ENCODE assay signal across 8 cellular contexts in genomic region chr1:67724928-67725560, GRCh38. TPM values are rescaled to one million over a fixed set of nuclear protein-coding genes. Genes with fewer than 3 reads are reported as not detected.
DNase-seq lines count a peak whose midpoint lies in the region; ATAC-seq and TF ChIP-seq lines count a peak whose summit lies in the region.

No MANE protein-coding gene starts in this region.

- no peak overlapping the region for H3K4me3 Mint-ChIP-seq in activated naive CD4-positive, alpha-beta T cell treated with anti-CD3 and anti-CD28 coated beads for 36 hours
- H3K4me3 Mint-ChIP-seq in CD14-positive monocyte, result no peak overlapping the region
- H3K4me3 Mint-ChIP-seq in activated T-cell treated with anti-CD3 and anti-CD28 coated beads, Interleukin-2, amount 50 U/mL, for 72 hours, result no peak overlapping the region

- peak; percentile 81 for ATAC-seq in left ventricle myocardium superior
- no peak for ATAC-seq in activated T-cell treated with anti-CD3 and anti-CD28 coated beads, Interleukin-2, amount 50 U/mL, for 72 hours (replicated peaks in 1 of 2)

- H3K27me3 ChIP-seq in adrenal gland, result no peaks in the 10 kb centered on the region
- no peaks in the 10 kb centered on the region for H3K27me3 ChIP-seq in suprapubic skin

- no peaks in the 10 kb centered on the region for H3K9me3 Mint-ChIP-seq in activated naive CD4-positive, alpha-beta T cell treated with anti-CD3 and anti-CD28 coated beads for 36 hours
- no peaks in the 10 kb centered on the region for H3K9me3 Mint-ChIP-seq in CD14-positive monocyte
- no peaks in the 10 kb centered on the region for H3K9me3 Mint-ChIP-seq in activated T-cell treated with anti-CD3 and anti-CD28 coated beads, Interleukin-2, amount 50 U/mL, for 72 hours

- no peak for TF ChIP-seq POLR2A in adrenal gland (IDR thresholded peaks at IDR 0.05)
- no peak for TF ChIP-seq POLR2A in suprapubic skin (IDR thresholded peaks at IDR 0.05)

- H3K4me1 Mint-ChIP-seq in activated naive CD4-positive, alpha-beta T cell treated with anti-CD3 and anti-CD28 coated beads for 36 hours (ENCODE audit: low read depth), result peaks cover 14% of the 10 kb centered on the region
- peaks cover 4% of the 10 kb centered on the region for H3K4me1 Mint-ChIP-seq in CD14-positive monocyte
- peaks cover 22% of the 10 kb centered on the region for H3K4me1 Mint-ChIP-seq in activated T-cell treated with anti-CD3 and anti-CD28 coated beads, Interleukin-2, amount 50 U/mL, for 72 hours (ENCODE audit: low read depth)

- CTCF ChIA-PET in activated naive CD4-positive, alpha-beta T cell treated with anti-CD3 and anti-CD28 coated beads for 36 hours (lab: Charles Lee), result no interaction called here

- WGBS in adrenal gland, 4 donors, result 58 to 63% (median 60%) methylated on average over 3 of the region's 3 CpGs
- 22% methylated on average over 3 of the region's 3 CpGs for WGBS in suprapubic skin

- H3K27ac ChIP-seq in adrenal gland (peak overlapping the region in 1 of 5 donors; percentile 30), suprapubic skin (peak overlapping the region; percentile 25)

- TF ChIP-seq CTCF in adrenal gland (IDR thresholded peaks at IDR 0.05) (no peak), suprapubic skin (IDR thresholded peaks at IDR 0.05) (no peak), CD14-positive monocyte (IDR thresholded peaks at IDR 0.05) (no peak)

- H3K27me3 Mint-ChIP-seq in activated naive CD4-positive, alpha-beta T cell treated with anti-CD3 and anti-CD28 coated beads for 36 hours (ENCODE audit: low read depth), result no peaks in the 10 kb centered on the region
- no peaks in the 10 kb centered on the region for H3K27me3 Mint-ChIP-seq in CD14-positive monocyte (ENCODE audit: low read depth in 3 of 3)
- peaks cover 7% of the 10 kb centered on the region for H3K27me3 Mint-ChIP-seq in activated T-cell treated with anti-CD3 and anti-CD28 coated beads, Interleukin-2, amount 50 U/mL, for 72 hours (ENCODE audit: low read depth)

- H3K36me3 Mint-ChIP-seq in activated naive CD4-positive, alpha-beta T cell treated with anti-CD3 and anti-CD28 coated beads for 36 hours (ENCODE audit: low read depth), result no peaks in the 10 kb centered on the region
- H3K36me3 Mint-ChIP-seq in CD14-positive monocyte, result no peaks in the 10 kb centered on the region
- H3K36me3 Mint-ChIP-seq in activated T-cell treated with anti-CD3 and anti-CD28 coated beads, Interleukin-2, amount 50 U/mL, for 72 hours (ENCODE audit: insufficient read depth in 2 of 2), result no peaks in the 10 kb centered on the region

- H3K36me3 ChIP-seq in adrenal gland (replicated peaks in 1 of 2), result no peaks in the 10 kb centered on the region
- H3K36me3 ChIP-seq in suprapubic skin, result no peaks in the 10 kb centered on the region

- H3K4me1 ChIP-seq in adrenal gland (replicated peaks in 1 of 2), result peaks cover 16 to 28% of the 10 kb centered on the region in 2 donors
- peaks cover 51% of the 10 kb centered on the region for H3K4me1 ChIP-seq in suprapubic skin

- intact Hi-C loops in adrenal gland (cut with DNase I), result no loop called here
- intact Hi-C loops in left ventricle myocardium superior (cut with micrococcal nuclease), result no loop called here
- intact Hi-C loops in activated naive CD4-positive, alpha-beta T cell treated with anti-CD3 and anti-CD28 coated beads for 36 hours (cut with micrococcal nuclease), result no loop called here
- intact Hi-C loops in CD14-positive monocyte (cut with micrococcal nuclease), result loop anchor here in 1 of 2 donors (5.0 kb wide), 1 partner anchor 38 kb away; the partner anchor contains the start of gene GADD45A
- intact Hi-C loops in posterior cingulate gyrus (cut with DNase I), result no loop called here

- H3K9me3 ChIP-seq in adrenal gland (replicated peaks in 1 of 3), result no peaks in the 10 kb centered on the region
- no peaks in the 10 kb centered on the region for H3K9me3 ChIP-seq in suprapubic skin

- H3K27ac Mint-ChIP-seq in activated naive CD4-positive, alpha-beta T cell treated with anti-CD3 and anti-CD28 coated beads for 36 hours, result no peak overlapping the region
- H3K27ac Mint-ChIP-seq in CD14-positive monocyte, result no peak overlapping the region
- no peak overlapping the region for H3K27ac Mint-ChIP-seq in activated T-cell treated with anti-CD3 and anti-CD28 coated beads, Interleukin-2, amount 50 U/mL, for 72 hours

- no peak overlapping the region for H3K4me3 ChIP-seq in adrenal gland
- no peak overlapping the region for H3K4me3 ChIP-seq in suprapubic skin

- DNase-seq in LHCN-M2 (ENCODE audit: low read depth) (peak; percentile 99), adrenal gland (peak in 5 of 7 donors; percentile 39 to 75 (median 49)), left ventricle myocardium superior (peak; percentile 53), suprapubic skin (ENCODE audit: low spot score in 2 of 2) (no peak), CD14-positive monocyte (ENCODE audit: low spot score) (no peak), posterior cingulate gyrus (no peak)
- DNase-seq in activated naive CD4-positive, alpha-beta T cell treated with anti-CD3 and anti-CD28 coated beads for 36 hours, result no peak
- DNase-seq in activated T-cell treated with anti-CD3 and anti-CD28 coated beads, Interleukin-2, amount 50 U/mL, for 72 hours, result no peak

- TF ChIP-seq EP300 in suprapubic skin (IDR thresholded peaks at IDR 0.05), result no peak

RNA-seq across cellular contexts. Expression of gene GADD45A, which starts 40.0 kb away (rescaled TPM):
- 112 and 133 TPM in 2 replicates for total RNA-seq in LHCN-M2 (2014; rRNA removed)
- polyA plus RNA-seq in LHCN-M2 (2012), result 83.7 TPM
- total RNA-seq in adrenal gland, result 10 to 100 TPM in 5 of 8 donors, 1 to 10 TPM in 3; 5.3 to 26.9 (median 11.5) TPM
- polyA plus RNA-seq in adrenal gland, result 10 to 100 TPM in 2 of 3 donors, 1 to 10 TPM in 1; 9.2 to 20.9 (median 19.6) TPM
- 46.6 TPM for total RNA-seq in left ventricle myocardium superior
- total RNA-seq in suprapubic skin, result 10 to 100 TPM; 25.4 to 44.6 (median 26.6) TPM
- total RNA-seq in activated naive CD4-positive, alpha-beta T cell treated with anti-CD3 and anti-CD28 coated beads for 36 hours, result 10 to 100 TPM; 47.0 to 48.3 TPM
- polyA plus RNA-seq in CD14-positive monocyte, result 1 to 10 TPM; 7.5 to 9.6 TPM
- 100 to 1,000 TPM; 113 to 135 TPM for total RNA-seq in activated T-cell treated with anti-CD3 and anti-CD28 coated beads, Interleukin-2, amount 50 U/mL, for 72 hours

Comparison
In these comparisons a context has a peak if more than half of its experiments do, and no peak if none do; other contexts are left out.
1. DNase-seq: peak in LHCN-M2 (single experiment), adrenal gland (5 of 7) and left ventricle myocardium superior (single experiment); none in suprapubic skin (0 of 2), activated naive CD4-positive, alpha-beta T cell treated with anti-CD3 and anti-CD28 coated beads for 36 hours (single experiment), CD14-positive monocyte (single experiment), activated T-cell treated with anti-CD3 and anti-CD28 coated beads, Interleukin-2, amount 50 U/mL, for 72 hours (0 of 2) and posterior cingulate gyrus (0 of 10).